22 cellular contexts compared by ENCODE assay signal in the genomic region with DNA sequence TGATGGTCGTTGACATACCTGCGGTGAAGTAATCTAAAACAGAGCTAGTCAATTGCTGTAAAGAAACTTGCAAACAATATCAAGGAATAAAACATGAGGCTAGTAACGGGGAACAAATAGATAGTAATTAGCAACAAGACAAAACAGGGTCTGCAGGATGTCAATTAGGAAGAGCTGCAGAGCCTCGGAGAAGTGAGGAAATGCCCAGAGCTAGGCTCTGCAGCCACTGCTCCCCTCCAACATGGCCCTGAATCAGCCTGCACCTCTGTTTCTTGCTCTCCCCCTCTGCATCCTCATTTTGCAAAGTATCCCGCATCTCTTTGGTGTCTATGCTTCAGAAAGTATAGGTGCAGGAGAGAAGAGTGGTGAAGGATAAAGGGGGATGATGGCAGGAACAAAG.
"Had no signal": no experiment of that assay in that cellular context is flagged by ENCODE, and none has a peak within 500 bp of the region (broad histone marks: within the 10 kb centered on the region; RNA-seq: fewer than 3 reads in every experiment).

No MANE protein-coding gene starts in this region.

- H3K4me1 Mint-ChIP-seq: natural killer cell; stimulated activated effector memory CD8-positive, alpha-beta T cell treated with anti-CD3 and anti-CD28 coated beads, Interleukin-12 subunit alpha, Interleukin-12 subunit beta, amount 100 ng/mL, for 72 hours had no signal

- DNase-seq: dermis blood vessel endothelial cell; effector memory CD4-positive, alpha-beta T cell; foreskin keratinocyte; heart left ventricle; left ventricle myocardium superior; lower lobe of right lung; natural killer cell; pancreas; right lobe of liver; small intestine; stimulated activated CD4-positive, alpha-beta T cell treated with anti-CD3 and anti-CD28 coated beads, Interleukin-1b, Interleukin-23, amount 100 ng/mL, for 48 hours; stimulated activated CD4-positive, alpha-beta T cell treated with anti-CD3 and anti-CD28 coated beads, Interleukin-4, amount 100 ng/mL, for 24 hours; stimulated activated naive CD4-positive, alpha-beta T cell treated with Interleukin-2 at 50 U/mL for 16 hours; stomach; thyroid gland had no signal

- H3K9me3 ChIP-seq: esophagus muscularis mucosa, gastroesophageal sphincter, lower lobe of right lung, neutrophil, pancreas, right lobe of liver, stomach, thyroid gland had no signal

- H3K4me3 Mint-ChIP-seq: natural killer cell; stimulated activated effector memory CD8-positive, alpha-beta T cell treated with anti-CD3 and anti-CD28 coated beads, Interleukin-12 subunit alpha, Interleukin-12 subunit beta, amount 100 ng/mL, for 72 hours; type B pancreatic cell had no signal

- H3K4me1 ChIP-seq: esophagus muscularis mucosa, foreskin keratinocyte, gastroesophageal sphincter, heart left ventricle, lower lobe of right lung, pancreas, right lobe of liver, stomach, thyroid gland had no signal

- H3K27me3 Mint-ChIP-seq: progenitor cell of endocrine pancreas had no signal

- H3K27ac ChIP-seq: esophagus muscularis mucosa, foreskin keratinocyte, gastroesophageal sphincter, heart left ventricle, hepatocyte, lower lobe of right lung, neutrophil, pancreas, right lobe of liver, stomach, thyroid gland had no signal

- H3K36me3 ChIP-seq: esophagus muscularis mucosa, gastroesophageal sphincter, heart left ventricle, lower lobe of right lung, neutrophil, pancreas, right lobe of liver, stomach, thyroid gland had no signal

- H3K27ac Mint-ChIP-seq: natural killer cell; progenitor cell of endocrine pancreas; stimulated activated effector memory CD8-positive, alpha-beta T cell treated with anti-CD3 and anti-CD28 coated beads, Interleukin-12 subunit alpha, Interleukin-12 subunit beta, amount 100 ng/mL, for 72 hours; type B pancreatic cell had no signal

- H3K4me3 ChIP-seq: esophagus muscularis mucosa, gastroesophageal sphincter, heart left ventricle, hepatocyte, lower lobe of right lung, pancreas, right lobe of liver, stomach, thyroid gland had no signal

- ATAC-seq: foreskin keratinocyte; gastroesophageal sphincter; heart left ventricle; left ventricle myocardium superior; lower lobe of right lung; natural killer cell; pancreas; right lobe of liver; stimulated activated effector memory CD8-positive, alpha-beta T cell treated with anti-CD3 and anti-CD28 coated beads, Interleukin-12 subunit alpha, Interleukin-12 subunit beta, amount 100 ng/mL, for 72 hours had no signal

- H3K27me3 ChIP-seq: esophagus muscularis mucosa, foreskin keratinocyte, gastroesophageal sphincter, heart left ventricle, hepatocyte, neutrophil, pancreas, right lobe of liver, stomach, thyroid gland had no signal

- H3K36me3 Mint-ChIP-seq: natural killer cell; stimulated activated effector memory CD8-positive, alpha-beta T cell treated with anti-CD3 and anti-CD28 coated beads, Interleukin-12 subunit alpha, Interleukin-12 subunit beta, amount 100 ng/mL, for 72 hours; type B pancreatic cell had no signal
